ENCODE assay signal across 1 cellular context in the genomic region with DNA sequence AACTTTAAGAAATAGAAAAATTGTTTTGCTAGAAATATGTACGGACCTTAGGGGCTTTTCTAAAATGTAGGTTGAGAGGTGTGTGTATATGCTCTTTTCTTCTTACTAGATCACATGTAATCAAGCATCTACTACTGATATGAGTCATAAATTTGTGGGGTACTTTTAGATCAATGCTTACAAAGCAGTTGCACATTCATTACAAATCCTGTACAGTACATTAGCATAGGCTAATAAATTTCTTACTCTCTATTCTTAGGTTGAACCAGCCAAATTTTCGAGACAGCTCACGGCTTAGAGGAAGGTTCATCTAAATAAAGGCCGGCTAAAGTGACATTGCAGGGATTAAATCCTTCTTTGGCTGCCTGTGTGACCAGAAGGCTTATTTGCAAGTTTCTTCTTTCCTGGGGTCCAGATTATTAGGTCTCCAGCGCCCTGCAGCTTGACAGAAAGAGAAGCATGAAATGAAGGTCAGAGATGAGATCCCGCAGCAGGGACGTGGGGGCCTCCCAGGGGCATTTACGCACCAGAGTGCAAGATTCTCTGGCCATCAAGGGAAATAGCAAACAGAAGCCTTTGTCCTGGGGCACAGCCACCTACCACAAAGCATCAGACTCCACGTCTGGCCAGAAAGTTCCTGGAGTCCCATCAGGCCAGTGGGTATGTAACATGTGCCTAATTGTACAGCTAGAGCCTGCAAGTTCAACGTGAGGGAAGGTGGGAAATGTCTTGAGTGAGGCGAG.
TF ChIP-seq lines count a peak whose summit lies in the region.

No MANE protein-coding gene starts in this region.

TF ChIP-seq in GM12878, 131 proteins besides CTCF, POLR2A, EP300 and RAD21 (continued from another document):
- TF ChIP-seq ZNF592 (IDR thresholded peaks at IDR 0.05) (0 out of 2 replicates have a peak, but pooled peaks have one; percentile 50), NBN (IDR thresholded peaks at IDR 0.05) (0 out of 2 replicates have a peak, but pooled peaks have one; percentile 18), DPF2 (IDR thresholded peaks at IDR 0.05) (peak; percentile 89), ZBED1 (IDR thresholded peaks at IDR 0.05; ENCODE audit: borderline replicate concordance) (0 out of 2 replicates have a peak, but pooled peaks have one; percentile 23), POLR2AphosphoS5 (IDR thresholded peaks at IDR 0.05; ENCODE audit: low read length) (no peak), NR2F1 (conservative IDR thresholded peaks at IDR 0.05) (peak; percentile 76), RELB (IDR thresholded peaks at IDR 0.05; ENCODE audit: low read depth) (peak; percentile 73; the same call in 1 of the 2 replicates), ZNF207 (IDR thresholded peaks at IDR 0.05; ENCODE audit: borderline replicate concordance) (no peak), SPI1 (IDR thresholded peaks at IDR 0.05; ENCODE audit: borderline replicate concordance, insufficient read depth, low read depth, low read length) (no peak), ZNF217 (IDR thresholded peaks at IDR 0.05) (peak; percentile 99), EGR1 (IDR thresholded peaks at IDR 0.05; ENCODE audit: borderline replicate concordance in 1 of 2, low read depth in 2 of 2, low read length in 2 of 2) (no peak), CREM (IDR thresholded peaks at IDR 0.05; ENCODE audit: low read depth) (peak; percentile 44; the same call in 1 of the 2 replicates), ATF3 (IDR thresholded peaks at IDR 0.05; ENCODE audit: borderline replicate concordance, extremely low read depth, low read depth, low read length) (no peak), ATF7 (IDR thresholded peaks at IDR 0.05; ENCODE audit: low read depth) (peak; percentile 72), PKNOX1 (IDR thresholded peaks at IDR 0.05) (no peak), ZNF274 (IDR thresholded peaks at IDR 0.05; ENCODE audit: insufficient read depth, insufficient read length) (no peak), MTA3 (IDR thresholded peaks at IDR 0.05; ENCODE audit: borderline replicate concordance, low read length) (peak; percentile 48; the same call in 1 of the 2 replicates), POLR2AphosphoS2 (IDR thresholded peaks at IDR 0.05; ENCODE audit: low read depth, low read length) (no peak), CREB1 (IDR thresholded peaks at IDR 0.05; ENCODE audit: low read depth) (0 out of 2 replicates have a peak, but pooled peaks have one; percentile 29)
- TF ChIP-seq, protein P1, sequence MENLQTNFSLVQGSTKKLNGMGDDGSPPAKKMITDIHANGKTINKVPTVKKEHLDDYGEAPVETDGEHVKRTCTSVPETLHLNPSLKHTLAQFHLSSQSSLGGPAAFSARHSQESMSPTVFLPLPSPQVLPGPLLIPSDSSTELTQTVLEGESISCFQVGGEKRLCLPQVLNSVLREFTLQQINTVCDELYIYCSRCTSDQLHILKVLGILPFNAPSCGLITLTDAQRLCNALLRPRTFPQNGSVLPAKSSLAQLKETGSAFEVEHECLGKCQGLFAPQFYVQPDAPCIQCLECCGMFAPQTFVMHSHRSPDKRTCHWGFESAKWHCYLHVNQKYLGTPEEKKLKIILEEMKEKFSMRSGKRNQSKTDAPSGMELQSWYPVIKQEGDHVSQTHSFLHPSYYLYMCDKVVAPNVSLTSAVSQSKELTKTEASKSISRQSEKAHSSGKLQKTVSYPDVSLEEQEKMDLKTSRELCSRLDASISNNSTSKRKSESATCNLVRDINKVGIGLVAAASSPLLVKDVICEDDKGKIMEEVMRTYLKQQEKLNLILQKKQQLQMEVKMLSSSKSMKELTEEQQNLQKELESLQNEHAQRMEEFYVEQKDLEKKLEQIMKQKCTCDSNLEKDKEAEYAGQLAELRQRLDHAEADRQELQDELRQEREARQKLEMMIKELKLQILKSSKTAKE (IDR thresholded peaks at IDR 0.05; ENCODE audit: low read depth, poor library complexity, severe bottlenecking): peak; percentile 86
- TF ChIP-seq, protein P2, sequence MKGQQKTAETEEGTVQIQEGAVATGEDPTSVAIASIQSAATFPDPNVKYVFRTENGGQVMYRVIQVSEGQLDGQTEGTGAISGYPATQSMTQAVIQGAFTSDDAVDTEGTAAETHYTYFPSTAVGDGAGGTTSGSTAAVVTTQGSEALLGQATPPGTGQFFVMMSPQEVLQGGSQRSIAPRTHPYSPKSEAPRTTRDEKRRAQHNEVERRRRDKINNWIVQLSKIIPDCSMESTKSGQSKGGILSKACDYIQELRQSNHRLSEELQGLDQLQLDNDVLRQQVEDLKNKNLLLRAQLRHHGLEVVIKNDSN (IDR thresholded peaks at IDR 0.05; ENCODE audit: borderline replicate concordance, extremely low read length, insufficient read depth, low read depth, low read length): no peak
- TF ChIP-seq, protein P3, sequence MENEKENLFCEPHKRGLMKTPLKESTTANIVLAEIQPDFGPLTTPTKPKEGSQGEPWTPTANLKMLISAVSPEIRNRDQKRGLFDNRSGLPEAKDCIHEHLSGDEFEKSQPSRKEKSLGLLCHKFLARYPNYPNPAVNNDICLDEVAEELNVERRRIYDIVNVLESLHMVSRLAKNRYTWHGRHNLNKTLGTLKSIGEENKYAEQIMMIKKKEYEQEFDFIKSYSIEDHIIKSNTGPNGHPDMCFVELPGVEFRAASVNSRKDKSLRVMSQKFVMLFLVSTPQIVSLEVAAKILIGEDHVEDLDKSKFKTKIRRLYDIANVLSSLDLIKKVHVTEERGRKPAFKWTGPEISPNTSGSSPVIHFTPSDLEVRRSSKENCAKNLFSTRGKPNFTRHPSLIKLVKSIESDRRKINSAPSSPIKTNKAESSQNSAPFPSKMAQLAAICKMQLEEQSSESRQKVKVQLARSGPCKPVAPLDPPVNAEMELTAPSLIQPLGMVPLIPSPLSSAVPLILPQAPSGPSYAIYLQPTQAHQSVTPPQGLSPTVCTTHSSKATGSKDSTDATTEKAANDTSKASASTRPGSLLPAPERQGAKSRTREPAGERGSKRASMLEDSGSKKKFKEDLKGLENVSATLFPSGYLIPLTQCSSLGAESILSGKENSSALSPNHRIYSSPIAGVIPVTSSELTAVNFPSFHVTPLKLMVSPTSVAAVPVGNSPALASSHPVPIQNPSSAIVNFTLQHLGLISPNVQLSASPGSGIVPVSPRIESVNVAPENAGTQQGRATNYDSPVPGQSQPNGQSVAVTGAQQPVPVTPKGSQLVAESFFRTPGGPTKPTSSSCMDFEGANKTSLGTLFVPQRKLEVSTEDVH (IDR thresholded peaks at IDR 0.05; ENCODE audit: low read depth, partially characterized antibody): no peak
